ENCODE assay signal across 7 cellular contexts in the genomic region with DNA sequence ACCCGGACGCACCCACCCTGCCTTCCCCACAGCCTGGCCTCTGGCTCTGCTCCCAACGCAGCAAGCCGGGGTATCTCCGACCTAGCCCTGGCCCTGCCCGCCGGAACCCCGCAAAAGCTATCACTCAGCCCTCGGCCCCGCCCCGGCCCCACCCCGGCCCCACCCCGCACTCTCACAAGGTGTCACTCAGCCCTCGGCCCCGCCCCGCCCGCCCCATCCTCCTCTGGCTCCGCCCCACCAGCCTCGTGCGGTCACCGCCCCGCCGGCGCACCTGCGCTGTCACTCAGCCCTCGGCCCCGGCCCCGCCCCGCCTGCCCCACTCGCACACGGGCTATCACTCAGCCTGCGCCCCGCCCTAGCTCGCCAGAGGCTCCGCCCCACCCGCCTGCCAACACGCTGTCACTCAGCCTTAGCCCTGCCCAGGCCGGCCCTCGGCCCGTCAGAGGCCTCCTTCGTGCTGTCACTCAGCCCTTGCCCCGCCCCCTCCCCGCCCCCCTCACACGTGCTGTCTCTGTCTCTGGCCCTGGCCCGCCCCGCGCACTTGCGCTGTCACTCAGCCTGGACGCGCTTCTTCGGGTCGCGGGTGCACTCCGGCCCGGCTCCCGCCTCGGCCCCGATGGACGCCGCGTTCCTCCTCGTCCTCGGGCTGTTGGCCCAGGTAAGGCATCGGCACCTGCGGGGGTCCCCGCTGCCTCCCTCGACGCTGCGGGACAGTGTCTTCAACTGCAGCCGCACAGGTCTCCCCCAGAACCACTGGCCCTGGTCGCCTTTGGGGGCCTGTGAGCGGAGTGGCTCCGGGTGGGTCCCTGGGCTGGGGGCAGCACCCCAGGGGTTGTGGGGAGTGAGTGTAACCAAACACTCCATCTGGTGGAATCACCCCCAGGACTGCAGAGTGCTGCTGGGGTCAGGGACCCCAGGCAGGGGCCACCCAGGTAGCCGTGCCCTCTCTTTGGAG. TPM values are rescaled to one million over a fixed set of nuclear protein-coding genes. Genes with fewer than 3 reads are reported as not detected.
DNase-seq lines count a peak whose midpoint lies in the region; ATAC-seq, FAIRE-seq and TF ChIP-seq lines count a peak whose summit lies in the region.

A gene with protein sequence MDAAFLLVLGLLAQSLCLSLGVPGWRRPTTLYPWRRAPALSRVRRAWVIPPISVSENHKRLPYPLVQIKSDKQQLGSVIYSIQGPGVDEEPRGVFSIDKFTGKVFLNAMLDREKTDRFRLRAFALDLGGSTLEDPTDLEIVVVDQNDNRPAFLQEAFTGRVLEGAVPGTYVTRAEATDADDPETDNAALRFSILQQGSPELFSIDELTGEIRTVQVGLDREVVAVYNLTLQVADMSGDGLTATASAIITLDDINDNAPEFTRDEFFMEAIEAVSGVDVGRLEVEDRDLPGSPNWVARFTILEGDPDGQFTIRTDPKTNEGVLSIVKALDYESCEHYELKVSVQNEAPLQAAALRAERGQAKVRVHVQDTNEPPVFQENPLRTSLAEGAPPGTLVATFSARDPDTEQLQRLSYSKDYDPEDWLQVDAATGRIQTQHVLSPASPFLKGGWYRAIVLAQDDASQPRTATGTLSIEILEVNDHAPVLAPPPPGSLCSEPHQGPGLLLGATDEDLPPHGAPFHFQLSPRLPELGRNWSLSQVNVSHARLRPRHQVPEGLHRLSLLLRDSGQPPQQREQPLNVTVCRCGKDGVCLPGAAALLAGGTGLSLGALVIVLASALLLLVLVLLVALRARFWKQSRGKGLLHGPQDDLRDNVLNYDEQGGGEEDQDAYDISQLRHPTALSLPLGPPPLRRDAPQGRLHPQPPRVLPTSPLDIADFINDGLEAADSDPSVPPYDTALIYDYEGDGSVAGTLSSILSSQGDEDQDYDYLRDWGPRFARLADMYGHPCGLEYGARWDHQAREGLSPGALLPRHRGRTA (plus strand): TSS at position 533 of the 955 bp plus-strand sequence. CDS start 84 bp downstream, at position 617.

- ATAC-seq in HG03064 (IDR thresholded peaks at IDR 0.05; ENCODE audit: low read depth, unreplicated experiment), result peak; percentile 71

- DNase-seq in GM18507 (ENCODE audit: extremely low spot score, insufficient read length, low read depth), result peak; percentile 94
- peak; percentile 90 for DNase-seq in NCI-H2107 (lab: John Stamatoyannopoulos, UW)
- peak; percentile 95 for DNase-seq in UCSD-AML1 (lab: John Stamatoyannopoulos, UW; ENCODE audit: unreplicated experiment)
- DNase-seq in brain microvascular endothelial cell, result peak; percentile 82

- TF ChIP-seq CTCF in brain microvascular endothelial cell (IDR thresholded peaks at IDR 0.05; ENCODE audit: low read depth, low read length, missing control alignments), result no peak

- H3K9ac ChIP-seq in iPS-20b (ENCODE audit: low read depth, low read length), result no peak within 1 kb of the TSS
- peak within 1 kb of the TSS; percentile 94 to 98 (median 95) for H3K9ac ChIP-seq in skeletal muscle tissue (ENCODE audit: low read depth in 1 of 3, low read length in 3 of 3)

- H3K9me3 ChIP-seq in iPS-20b (ENCODE audit: insufficient read depth, low read depth, low read length) (no peaks in the 10 kb centered on the region), skeletal muscle tissue (ENCODE audit: control insufficient read depth in 3 of 3, low read length in 3 of 3) (no peaks in the 10 kb centered on the region)

- no peak within 1 kb of the TSS for H3K27ac ChIP-seq in brain microvascular endothelial cell
- no peak within 1 kb of the TSS for H3K27ac ChIP-seq in iPS-20b (ENCODE audit: low read length)
- peak within 1 kb of the TSS; percentile 92 for H3K27ac ChIP-seq in skeletal muscle tissue (ENCODE audit: low read depth, low read length)

- H3K27me3 ChIP-seq in brain microvascular endothelial cell (replicated peaks) (peaks cover 11% of the 10 kb centered on the region), iPS-20b (ENCODE audit: insufficient read depth, low read length) (peaks cover 30% of the 10 kb centered on the region), skeletal muscle tissue (ENCODE audit: control insufficient read depth in 3 of 3, insufficient read depth in 3 of 3, low read length in 3 of 3) (peaks cover 13 to 40% (median 31%) of the 10 kb centered on the region in 3 donors)

- H3K36me3 ChIP-seq in brain microvascular endothelial cell (replicated peaks) (no peaks in the 10 kb centered on the region), iPS-20b (ENCODE audit: insufficient read depth, low read depth, low read length) (no peaks in the 10 kb centered on the region), skeletal muscle tissue (ENCODE audit: control insufficient read depth in 3 of 3, insufficient read depth in 3 of 3, low read length in 3 of 3) (no peaks in the 10 kb centered on the region)

- H3K4me3 ChIP-seq in brain microvascular endothelial cell (ENCODE audit: low read depth, low read length), result no peak within 1 kb of the TSS
- peak within 1 kb of the TSS; percentile 64 for H3K4me3 ChIP-seq in iPS-20b (ENCODE audit: low read length)
- H3K4me3 ChIP-seq in skeletal muscle tissue (ENCODE audit: low read length in 3 of 3), result peak within 1 kb of the TSS; percentile 72 to 94 (median 88)

- in situ Hi-C loops in brain microvascular endothelial cell (cut with HindIII; ENCODE audit: low pct_ligation_motif_present, low sequenced_read_pairs), result loop anchor here (25.0 kb wide), 1 partner anchor 409 kb away; no protein-coding TSS in a partner anchor

- H3K4me1 ChIP-seq in iPS-20b (ENCODE audit: insufficient read depth, low read length) (peaks cover 5% of the 10 kb centered on the region), skeletal muscle tissue (ENCODE audit: control insufficient read depth in 3 of 3, insufficient read depth in 3 of 3, low read length in 3 of 3) (peaks cover 41 to 55% (median 50%) of the 10 kb centered on the region in 3 donors)

- FAIRE-seq in GM18507 (lab: Jason Lieb, UNC), result peak; percentile 96

RNA-seq across cellular contexts. Expression of the gene that starts here (rescaled TPM):
- total RNA-seq in skeletal muscle tissue, result 124 TPM
